Comparison of ENCODE assay signal across 8 cellular contexts in genomic region chr1:48472747-48473146, GRCh38. TPM values are rescaled to one million over a fixed set of nuclear protein-coding genes. Genes with fewer than 3 reads are reported as not detected.
DNase-seq lines count a peak whose midpoint lies in the region; TF ChIP-seq lines count a peak whose summit lies in the region.

No MANE protein-coding gene starts in this region.

- peaks cover 5% of the 10 kb centered on the region for H3K9me3 Mint-ChIP-seq in chondrocyte (ENCODE audit: low read depth)

- intact Hi-C loops in A673 (cut with micrococcal nuclease; ENCODE audit: unreplicated experiment) = no loop called here

- CTCF ChIA-PET in A673 (lab: Charles Lee) = interaction anchor here (0.9 kb wide), 1 partner anchor 25 kb away, joined by 3 read pairs; no protein-coding TSS in a partner anchor

- peak overlapping the region; percentile 4 for H3K9ac ChIP-seq in HUES6 (ENCODE audit: low read length)

- peak overlapping the region; percentile 77 for H3K4me3 ChIP-seq in A673 (ENCODE audit: low read depth, low read length, poor library complexity, severe bottlenecking)
- peak overlapping the region; percentile 70 for H3K4me3 ChIP-seq in HUES6 (ENCODE audit: low read depth, low read length)
- H3K4me3 ChIP-seq in muscle layer of duodenum (ENCODE audit: low read depth in 1 of 2, low read length in 2 of 2) = peak overlapping the region; percentile 63 to 83

- H3K4me1 Mint-ChIP-seq in chondrocyte (ENCODE audit: low read depth) = peaks cover 34% of the 10 kb centered on the region

- TF ChIP-seq CTCF in A673 (conservative IDR thresholded peaks at IDR 0.05; ENCODE audit: low read depth, low read length) (no peak), chondrocyte (IDR thresholded peaks at IDR 0.05) (no peak)

- H3K4me1 ChIP-seq in A673 (ENCODE audit: insufficient read depth, low read length, poor library complexity, severe bottlenecking) (peaks cover 10% of the 10 kb centered on the region), HUES6 (ENCODE audit: control insufficient read depth, insufficient read depth, low read length) (peaks cover 21% of the 10 kb centered on the region), muscle layer of duodenum (ENCODE audit: control insufficient read depth in 1 of 2, insufficient read depth in 2 of 2, low read length in 2 of 2) (peaks cover 5 to 14% of the 10 kb centered on the region in 2 donors)

- POLR2A ChIA-PET in A673 (lab: Charles Lee; ENCODE audit: low non-redundant PET) = no interaction called here

- peak overlapping the region; percentile 89 for H3K27ac Mint-ChIP-seq in chondrocyte (ENCODE audit: unreplicated experiment)

- H3K36me3 ChIP-seq in A673 (ENCODE audit: insufficient read depth, low read length, poor library complexity, severe bottlenecking) (no peaks in the 10 kb centered on the region), HUES6 (ENCODE audit: control insufficient read depth, insufficient read depth, low read length) (no peaks in the 10 kb centered on the region), muscle layer of duodenum (ENCODE audit: control insufficient read depth in 1 of 2, insufficient read depth in 2 of 2, low read length in 2 of 2) (no peaks in the 10 kb centered on the region)

- H3K27me3 Mint-ChIP-seq in chondrocyte (ENCODE audit: low read depth) = no peaks in the 10 kb centered on the region

- DNase-seq in A673 (ENCODE audit: low spot score) (no peak), chondrocyte (ENCODE audit: low spot score) (no peak), RKO (ENCODE audit: low spot score) (no peak), glomerular visceral epithelial cell (ENCODE audit: extremely low spot score) (no peak), NCI-H1048 (lab: John Stamatoyannopoulos, UW) (no peak), T-helper 9 cell (no peak)

- H3K4me3 Mint-ChIP-seq in chondrocyte (ENCODE audit: unreplicated experiment) = peak overlapping the region; percentile 88

- BruUV-seq in A673 (replicated peaks; lab: Mats Ljungman, UMichigan) = no TSS peak

- H3K9me3 ChIP-seq in A673 (ENCODE audit: low read depth, low read length, poor library complexity, severe bottlenecking) (no peaks in the 10 kb centered on the region), HUES6 (ENCODE audit: control insufficient read depth, insufficient read depth, low read depth, low read length) (peaks cover 19% of the 10 kb centered on the region), muscle layer of duodenum (ENCODE audit: control insufficient read depth in 1 of 2, low read length in 2 of 2) (no peaks in the 10 kb centered on the region)

- H3K27me3 ChIP-seq in A673 (replicated peaks; ENCODE audit: insufficient read depth, low read depth, low read length, poor library complexity) (no peaks in the 10 kb centered on the region), HUES6 (ENCODE audit: control insufficient read depth, insufficient read depth, low read length) (no peaks in the 10 kb centered on the region), muscle layer of duodenum (ENCODE audit: low read depth, low read length) (no peaks in the 10 kb centered on the region)

- H3K27ac ChIP-seq in A673 (ENCODE audit: low read depth, low read length, poor library complexity, severe bottlenecking) = peak overlapping the region; percentile 55
- no peak overlapping the region for H3K27ac ChIP-seq in HUES6 (ENCODE audit: low read depth, low read length)
- peak overlapping the region; percentile 97 for H3K27ac ChIP-seq in muscle layer of duodenum (ENCODE audit: low read length)

- H3K36me3 Mint-ChIP-seq in chondrocyte (ENCODE audit: low read depth) = peaks cover 2% of the 10 kb centered on the region

RNA-seq across cellular contexts. Expression of gene SPATA6, which starts 0.7 kb away (rescaled TPM):
- total RNA-seq in A673 (2021) (2.7 and 8.6 TPM in 2 replicates), chondrocyte (3.1 to 7.3 TPM (median 3.8 TPM) in 3 replicates)
